In genomic region chr6:111256646-111257045, GRCh38 we compare ENCODE assay signal across 14 cellular contexts.
DNase-seq lines count a peak whose midpoint lies in the region; ATAC-seq, FAIRE-seq and TF ChIP-seq lines count a peak whose summit lies in the region.
"Had no signal": no experiment of that assay in that cellular context is flagged by ENCODE, and none has a peak within 500 bp of the region (broad histone marks: within the 10 kb centered on the region; RNA-seq: fewer than 3 reads in every experiment).

No MANE protein-coding gene starts in this region.

- no TSS peak for BruUV-seq in OCI-LY7 (replicated peaks; lab: Mats Ljungman, UMichigan)

- H3K36me3 ChIP-seq in OCI-LY7 (ENCODE audit: insufficient read depth, low read length): no peaks in the 10 kb centered on the region
- H3K36me3 ChIP-seq: adrenal gland, heart right ventricle had no signal

- peaks cover 22% of the 10 kb centered on the region for H3K27me3 Mint-ChIP-seq in T-helper 2 cell treated with Interferon-gamma antibody and Interleukin-4, amounts not matched to agents 5 μg/mL and 100 μg/mL, for 36 hours (ENCODE audit: low read depth)

- H2AFZ ChIP-seq in OCI-LY7 (ENCODE audit: low read length): no peak overlapping the region

- no peak overlapping the region for H3K4me3 ChIP-seq in OCI-LY7 (ENCODE audit: low read depth, low read length, poor library complexity, severe bottlenecking)
- H3K4me3 ChIP-seq: adrenal gland, heart right ventricle, lung had no signal

- CTCF ChIA-PET in OCI-LY7 (lab: Charles Lee; ENCODE audit: unreplicated experiment): no interaction called here

- peaks cover 7% of the 10 kb centered on the region; the same call in 1 of the 2 replicates for H3K79me2 ChIP-seq in OCI-LY7 (ENCODE audit: insufficient read depth, low read depth, low read length)

- DNase-seq in ACHN (peak; percentile 42), OCI-LY7 (ENCODE audit: low spot score) (no peak), fibroblast of peridontal ligament (ENCODE audit: extremely low read depth) (peak; percentile 49), OCI-M2 (lab: John Stamatoyannopoulos, UW; ENCODE audit: unreplicated experiment) (no peak)
- DNase-seq in T-helper 2 cell treated with Interferon-gamma antibody and Interleukin-4, amounts not matched to agents 5 μg/mL and 100 μg/mL, for 36 hours (ENCODE audit: low spot score): no peak
- no peak for DNase-seq in activated CD8-positive, alpha-beta memory T cell treated with anti-CD3 and anti-CD28 coated beads, Interleukin-2, amount 50 U/mL, for 48 hours
- DNase-seq: activated CD8-positive, alpha-beta memory T cell treated with anti-CD3 and anti-CD28 coated beads, Interleukin-2, amount 10 ng/mL, durations not matched to agents 7 days and 5 days; adrenal gland; effector CD4-positive, alpha-beta T cell; heart right ventricle; stimulated activated naive CD4-positive, alpha-beta T cell treated with Interleukin-2 at 50 U/mL for 16 hours had no signal

- peaks cover 17% of the 10 kb centered on the region for H3K4me1 ChIP-seq in OCI-LY7 (ENCODE audit: insufficient read depth, low read length, poor library complexity, severe bottlenecking)

- H3K9me2 ChIP-seq in OCI-LY7 (ENCODE audit: insufficient read depth, low read length): no peaks in the 10 kb centered on the region

- ATAC-seq in HG02642 (IDR thresholded peaks at IDR 0.05; ENCODE audit: poor library complexity, unreplicated experiment): no peak
- ATAC-seq: activated CD8-positive, alpha-beta memory T cell treated with anti-CD3 and anti-CD28 coated beads, Interleukin-2, amount 10 ng/mL, durations not matched to agents 7 days and 5 days; heart right ventricle had no signal

- H3K9me3 Mint-ChIP-seq in T-helper 2 cell treated with Interferon-gamma antibody and Interleukin-4, amounts not matched to agents 5 μg/mL and 100 μg/mL, for 36 hours: no peaks in the 10 kb centered on the region

- no peaks in the 10 kb centered on the region for H3K9me3 ChIP-seq in OCI-LY7 (ENCODE audit: low read length)
- H3K9me3 ChIP-seq: adrenal gland, heart right ventricle had no signal

- intact Hi-C loops in OCI-LY7 (cut with micrococcal nuclease; ENCODE audit: unreplicated experiment): no loop called here

- H3K36me3 Mint-ChIP-seq in T-helper 2 cell treated with Interferon-gamma antibody and Interleukin-4, amounts not matched to agents 5 μg/mL and 100 μg/mL, for 36 hours (ENCODE audit: low read depth): no peaks in the 10 kb centered on the region
- H3K36me3 Mint-ChIP-seq: activated CD8-positive, alpha-beta memory T cell treated with anti-CD3 and anti-CD28 coated beads, Interleukin-2, amount 10 ng/mL, durations not matched to agents 7 days and 5 days had no signal

- peak; percentile 70 for FAIRE-seq in G401.6 (lab: Jason Lieb, UNC)

- H3K4me2 ChIP-seq in OCI-LY7 (ENCODE audit: low read length): no peak overlapping the region

- H3K27ac ChIP-seq in OCI-LY7 (ENCODE audit: low read depth, low read length, poor library complexity, severe bottlenecking): no peak overlapping the region
- H3K27ac ChIP-seq: adrenal gland, heart right ventricle had no signal

- POLR2A ChIA-PET in OCI-LY7 (lab: Charles Lee): interaction anchor here (0.7 to 1.0 kb wide), 3 partner anchors 221 to 787 kb away, joined by 3 to 5 read pairs (median 4); no protein-coding TSS in a partner anchor

- H4K20me1 ChIP-seq in OCI-LY7 (ENCODE audit: insufficient read depth, low read length): no peaks in the 10 kb centered on the region

- TF ChIP-seq CTCF in OCI-LY7 (conservative IDR thresholded peaks at IDR 0.05; ENCODE audit: low read length): peak; percentile 51; the same call in 1 of the 2 replicates

- in situ Hi-C loops in ACHN (cut with HindIII; ENCODE audit: low pct_ligation_motif_present, low pct_unique_long_range_greater_than_20kb, low sequenced_read_pairs): no loop called here

- H3K27ac Mint-ChIP-seq in T-helper 2 cell treated with Interferon-gamma antibody and Interleukin-4, amounts not matched to agents 5 μg/mL and 100 μg/mL, for 36 hours: no peak overlapping the region
- H3K27ac Mint-ChIP-seq: activated CD8-positive, alpha-beta memory T cell treated with anti-CD3 and anti-CD28 coated beads, Interleukin-2, amount 10 ng/mL, durations not matched to agents 7 days and 5 days had no signal

- H3K4me1 Mint-ChIP-seq in T-helper 2 cell treated with Interferon-gamma antibody and Interleukin-4, amounts not matched to agents 5 μg/mL and 100 μg/mL, for 36 hours (ENCODE audit: low read depth): peaks cover 18% of the 10 kb centered on the region

- H3K4me3 Mint-ChIP-seq in T-helper 2 cell treated with Interferon-gamma antibody and Interleukin-4, amounts not matched to agents 5 μg/mL and 100 μg/mL, for 36 hours: no peak overlapping the region
- H3K4me3 Mint-ChIP-seq: activated CD8-positive, alpha-beta memory T cell treated with anti-CD3 and anti-CD28 coated beads, Interleukin-2, amount 10 ng/mL, durations not matched to agents 7 days and 5 days had no signal

Comparison
In these comparisons a context has a peak if more than half of its experiments do, and no peak if none do; other contexts are left out.
1. DNase-seq: peak in ACHN (single experiment) and fibroblast of peridontal ligament (single experiment); none in OCI-LY7 (single experiment), T-helper 2 cell treated with Interferon-gamma antibody and Interleukin-4, amounts not matched to agents 5 μg/mL and 100 μg/mL, for 36 hours (single experiment), activated CD8-positive, alpha-beta memory T cell treated with anti-CD3 and anti-CD28 coated beads, Interleukin-2, amount 50 U/mL, for 48 hours (single experiment) and OCI-M2 (single experiment).